ENCODE assay signal across 15 cellular contexts in the genomic region with DNA sequence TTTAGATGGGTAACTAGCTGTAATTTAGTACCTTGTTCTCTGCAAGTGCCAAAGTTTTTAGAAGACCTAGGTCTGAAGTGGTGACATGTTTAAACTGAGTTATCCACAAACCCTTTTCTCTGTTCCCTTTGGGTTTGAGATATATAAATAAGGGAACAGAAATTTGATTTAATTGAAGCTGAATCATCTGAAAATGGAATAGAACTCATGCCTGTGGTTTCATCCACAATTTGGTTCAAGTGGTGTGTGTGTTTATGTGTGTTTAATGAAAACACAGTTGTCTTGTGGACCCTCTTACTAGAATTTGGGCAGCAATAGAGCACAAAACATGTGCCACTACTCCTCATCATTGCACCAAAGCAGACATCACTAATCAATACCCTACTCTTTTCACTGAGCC.
DNase-seq lines count a peak whose midpoint lies in the region; ATAC-seq and TF ChIP-seq lines count a peak whose summit lies in the region.
"Had no signal": no experiment of that assay in that cellular context is flagged by ENCODE, and none has a peak within 500 bp of the region (broad histone marks: within the 10 kb centered on the region; RNA-seq: fewer than 3 reads in every experiment).

No MANE protein-coding gene starts in this region.

- no peaks in the 10 kb centered on the region for H3K27me3 ChIP-seq in left ventricle myocardium inferior (ENCODE audit: low read depth)
- H3K27me3 ChIP-seq in osteoblast (ENCODE audit: insufficient read depth, low read length) = no peaks in the 10 kb centered on the region
- no peaks in the 10 kb centered on the region for H3K27me3 ChIP-seq in testis
- H3K27me3 ChIP-seq: BLaER1 had no signal

- H3K79me2 ChIP-seq in osteoblast (ENCODE audit: insufficient read depth, low read length) = no peaks in the 10 kb centered on the region

- DNase-seq in left ventricle myocardium inferior = no peak
- no peak for DNase-seq in left ventricle myocardium superior
- DNase-seq in fibroblast of peridontal ligament (ENCODE audit: extremely low read depth) = peak; percentile 73
- no peak for DNase-seq in osteoblast (ENCODE audit: insufficient read length, low spot score, missing footprints)
- no peak for DNase-seq in testis
- no peak for DNase-seq in NCI-H524 (lab: John Stamatoyannopoulos, UW)
- DNase-seq in NCI-H1105 (lab: John Stamatoyannopoulos, UW) = no peak
- DNase-seq: AML-193; Caco-2; CD8-positive, alpha-beta memory T cell had no signal

- H3K9me3 ChIP-seq in left ventricle myocardium inferior (replicated peaks) (no peaks in the 10 kb centered on the region), osteoblast (ENCODE audit: low read depth, low read length) (no peaks in the 10 kb centered on the region), testis (no peaks in the 10 kb centered on the region)
- H3K9me3 ChIP-seq: Caco-2, HAP-1 had no signal

- no peak for TF ChIP-seq POLR2A in testis (IDR thresholded peaks at IDR 0.05)

- H3K36me3 ChIP-seq in left ventricle myocardium inferior (no peaks in the 10 kb centered on the region), osteoblast (ENCODE audit: insufficient read depth, low read length) (no peaks in the 10 kb centered on the region), testis (ENCODE audit: low read depth, missing control alignments) (no peaks in the 10 kb centered on the region)
- H3K36me3 ChIP-seq: BLaER1, HAP-1 had no signal

- H3K4me3 ChIP-seq in left ventricle myocardium inferior (no peak overlapping the region), osteoblast (ENCODE audit: insufficient read depth, low read length) (no peak overlapping the region), testis (no peak overlapping the region)
- H3K4me3 ChIP-seq: BLaER1, GM12878, HAP-1 had no signal

- H3K4me1 ChIP-seq in left ventricle myocardium inferior = peaks cover 36% of the 10 kb centered on the region
- peaks cover 65% of the 10 kb centered on the region for H3K4me1 ChIP-seq in osteoblast (ENCODE audit: insufficient read depth, low read length)
- H3K4me1 ChIP-seq in testis = peaks cover 41% of the 10 kb centered on the region
- H3K4me1 ChIP-seq: HAP-1 had no signal

- no peak overlapping the region for H3K4me2 ChIP-seq in osteoblast (ENCODE audit: insufficient read depth, low read length)
- H3K4me2 ChIP-seq: BLaER1 had no signal

- no peak overlapping the region for H2AFZ ChIP-seq in osteoblast (ENCODE audit: low read length)

- no peaks in the 10 kb centered on the region for H4K20me1 ChIP-seq in osteoblast (ENCODE audit: insufficient read depth, low read length)
- H4K20me1 ChIP-seq: BLaER1 had no signal

- TF ChIP-seq CTCF in left ventricle myocardium inferior (IDR thresholded peaks at IDR 0.05; ENCODE audit: borderline replicate concordance) = no peak
- no peak for TF ChIP-seq CTCF in osteoblast (IDR thresholded peaks at IDR 0.05; ENCODE audit: extremely low read depth, low read depth, low read length)
- TF ChIP-seq CTCF in testis (IDR thresholded peaks at IDR 0.05) = no peak

- intact Hi-C loops in left ventricle myocardium inferior (cut with micrococcal nuclease) = no loop called here
- intact Hi-C loops in left ventricle myocardium superior (cut with micrococcal nuclease) = no loop called here
- intact Hi-C loops in testis (cut with DNase I; ENCODE audit: low total_unique reads) = no loop called here

- H3K27ac ChIP-seq in left ventricle myocardium inferior (replicated peaks) = peak overlapping the region; percentile 71
- peak overlapping the region; percentile 2 for H3K27ac ChIP-seq in osteoblast (ENCODE audit: low read depth, low read length)
- H3K27ac ChIP-seq in testis = peak overlapping the region; percentile 77 to 81
- H3K27ac ChIP-seq: 22Rv1, BLaER1 had no signal

- ATAC-seq in left ventricle myocardium superior (no peak), HG03159 (IDR thresholded peaks at IDR 0.05; ENCODE audit: unreplicated experiment) (no peak)
- ATAC-seq: GM12878 had no signal

Comparison
In these comparisons a context has a peak if more than half of its experiments do, and no peak if none do; other contexts are left out.
1. H3K27ac ChIP-seq: peak in every context shown above with its lines; median percentile 79 in testis; 71 in left ventricle myocardium inferior; 2 in osteoblast.